In the genomic region with DNA sequence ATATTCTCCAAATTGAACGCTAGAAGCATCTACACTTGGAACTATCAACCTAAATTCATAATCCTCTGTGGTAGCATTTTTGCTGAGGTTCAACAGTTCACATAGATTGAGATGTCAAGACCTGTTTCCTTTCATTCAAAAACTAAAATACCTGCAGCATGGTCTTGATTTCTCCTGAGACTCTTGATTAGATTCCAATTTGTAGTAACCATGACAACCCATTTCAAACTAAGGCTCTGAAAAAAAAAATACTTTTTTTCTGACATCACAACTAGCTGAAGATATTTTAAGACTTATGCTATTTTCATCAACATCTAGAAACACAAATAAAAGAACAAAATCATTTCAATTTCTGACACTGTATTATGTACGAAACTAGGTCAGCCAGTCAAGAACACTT, we compare ENCODE assay signal across 27 cellular contexts. TPM values are rescaled to one million over a fixed set of nuclear protein-coding genes. Genes with fewer than 3 reads are reported as not detected.
A peak's percentile ranks its signal among the peaks of the same experiment; 100 is the strongest.
DNase-seq lines count a peak whose midpoint lies in the region; ATAC-seq, FAIRE-seq and TF ChIP-seq lines count a peak whose summit lies in the region.
"Had no signal": no experiment of that assay in that cellular context is flagged by ENCODE, and none has a peak within 500 bp of the region (broad histone marks: within the 10 kb centered on the region; RNA-seq: fewer than 3 reads in every experiment).

No MANE protein-coding gene starts in this region.

- 85% methylated on average over 2 of the region's 2 CpGs for WGBS in right lobe of liver (ENCODE audit: insufficient coverage, low coverage, low lambda C conversion rate, missing lambda C conversion rate)

- H3K27ac ChIP-seq in astrocyte (ENCODE audit: low read depth, low read length): no peak overlapping the region
- H3K27ac ChIP-seq in right lobe of liver: peak overlapping the region in 2 of 3 donors; percentile 21 to 58
- H3K27ac ChIP-seq in thoracic aorta: peak overlapping the region; percentile 11 to 52
- no peak overlapping the region for H3K27ac ChIP-seq in RWPE1
- H3K27ac ChIP-seq: A549; BLaER1 treated with 17β-estradiol and CSF1 and Interleukin-3, amounts not matched to agents 10 nM and 100 nM had no signal

- no peak overlapping the region for H2AFZ ChIP-seq in astrocyte (ENCODE audit: low read depth, low read length)
- H2AFZ ChIP-seq: GM23338 had no signal

- no peaks in the 10 kb centered on the region for H4K20me1 ChIP-seq in astrocyte (ENCODE audit: insufficient read depth, low read length)
- H4K20me1 ChIP-seq: BLaER1 treated with 17β-estradiol and CSF1 and Interleukin-3, amounts not matched to agents 10 nM and 100 nM had no signal

- CTCF ChIA-PET in RWPE1 (lab: Yijun Ruan, JAX): no interaction called here

- no peaks in the 10 kb centered on the region for H3K27me3 ChIP-seq in astrocyte (ENCODE audit: insufficient read depth, low read length)
- H3K27me3 ChIP-seq in right lobe of liver: no peaks in the 10 kb centered on the region
- H3K27me3 ChIP-seq in thoracic aorta (replicated peaks; ENCODE audit: insufficient read depth): no peaks in the 10 kb centered on the region
- H3K27me3 ChIP-seq: BE2C; BLaER1 treated with 17β-estradiol and CSF1 and Interleukin-3, amounts not matched to agents 10 nM and 100 nM had no signal

- no peak overlapping the region for H3K27ac Mint-ChIP-seq in astrocyte (ENCODE audit: unreplicated experiment)
- H3K27ac Mint-ChIP-seq: CD14-positive monocyte; CD4-positive, alpha-beta T cell; CD8-positive, alpha-beta memory T cell; GM23338; HFFc6 had no signal

- H3K4me1 Mint-ChIP-seq in astrocyte (ENCODE audit: low read depth, unreplicated experiment): peaks cover 13% of the 10 kb centered on the region
- H3K4me1 Mint-ChIP-seq: CD8-positive, alpha-beta memory T cell; GM23338 had no signal

- H3K9ac ChIP-seq in astrocyte (ENCODE audit: low read length): no peak overlapping the region
- H3K9ac ChIP-seq: BLaER1 treated with 17β-estradiol and CSF1 and Interleukin-3, amounts not matched to agents 10 nM and 100 nM had no signal

- H3K4me3 Mint-ChIP-seq in astrocyte (ENCODE audit: unreplicated experiment): no peak overlapping the region
- H3K4me3 Mint-ChIP-seq: CD14-positive monocyte; CD4-positive, alpha-beta T cell; CD8-positive, alpha-beta memory T cell; GM23338; HFFc6 had no signal

- DNase-seq in H54 (ENCODE audit: insufficient read length, low spot score): no peak
- DNase-seq in astrocyte (ENCODE audit: low read depth): no peak
- DNase-seq in right lobe of liver: no peak
- no peak for DNase-seq in thoracic aorta (ENCODE audit: low spot score)
- no peak for DNase-seq in RWPE1 (ENCODE audit: low spot score)
- DNase-seq: 8988T; ACHN; AML-193; BE2C; CD4-positive, alpha-beta T cell; CD8-positive, alpha-beta memory T cell; DMS 273 treated with DMSO at 0.1 percent for 48 hours; DMS79; EL; GF-D8; HFFc6 had no signal

- no peak for ATAC-seq in right lobe of liver
- ATAC-seq in thoracic aorta (ENCODE audit: insufficient number of reproducible peaks, low FRiP score, low read depth): no peak
- ATAC-seq in HG03025 (IDR thresholded peaks at IDR 0.05; ENCODE audit: low FRiP score, unreplicated experiment): no peak
- no peak for ATAC-seq in HG03095 (IDR thresholded peaks at IDR 0.05; ENCODE audit: unreplicated experiment)
- no peak for ATAC-seq in HG03457 (IDR thresholded peaks at IDR 0.05; ENCODE audit: unreplicated experiment)
- ATAC-seq: A549, GM23338 had no signal

- H3K4me1 ChIP-seq in astrocyte (ENCODE audit: insufficient read depth, low read length) (no peaks in the 10 kb centered on the region), right lobe of liver (peaks cover 0 to 59% (median 8%) of the 10 kb centered on the region in 4 donors), thoracic aorta (ENCODE audit: control insufficient read depth in 1 of 2, low read depth in 2 of 2) (peaks cover 35 to 70% of the 10 kb centered on the region in 2 donors)
- H3K4me1 ChIP-seq: BE2C; BLaER1 treated with 17β-estradiol and CSF1 and Interleukin-3, amounts not matched to agents 10 nM and 100 nM had no signal

- no peaks in the 10 kb centered on the region for H3K36me3 Mint-ChIP-seq in astrocyte (ENCODE audit: low read depth, unreplicated experiment)
- H3K36me3 Mint-ChIP-seq: CD14-positive monocyte; CD8-positive, alpha-beta memory T cell had no signal

- no peaks in the 10 kb centered on the region for H3K36me3 ChIP-seq in astrocyte (ENCODE audit: insufficient read depth, low read length)
- H3K36me3 ChIP-seq in right lobe of liver: no peaks in the 10 kb centered on the region
- no peaks in the 10 kb centered on the region for H3K36me3 ChIP-seq in thoracic aorta
- H3K36me3 ChIP-seq: BE2C; BLaER1 treated with 17β-estradiol and CSF1 and Interleukin-3, amounts not matched to agents 10 nM and 100 nM; HAP-1 had no signal

- H3K79me2 ChIP-seq in astrocyte (ENCODE audit: insufficient read depth, low read length): no peaks in the 10 kb centered on the region

- no peaks in the 10 kb centered on the region for H3K9me3 Mint-ChIP-seq in astrocyte (ENCODE audit: unreplicated experiment)
- H3K9me3 Mint-ChIP-seq: CD4-positive, alpha-beta T cell; GM23338; HFFc6 had no signal

- POLR2A ChIA-PET in RWPE1 (lab: Yijun Ruan, JAX; ENCODE audit: low non-redundant PET): no interaction called here

- FAIRE-seq in H54 (lab: Jason Lieb, UNC): peak; percentile 6
- peak; percentile 47 for FAIRE-seq in astrocyte (lab: Jason Lieb, UNC)
- FAIRE-seq: D721Med, GM12891, GM18507 had no signal

- H3K27me3 Mint-ChIP-seq in astrocyte (ENCODE audit: low read depth, unreplicated experiment): no peaks in the 10 kb centered on the region
- H3K27me3 Mint-ChIP-seq: CD4-positive, alpha-beta T cell; CD8-positive, alpha-beta memory T cell had no signal

- no peak for TF ChIP-seq CTCF in astrocyte (IDR thresholded peaks at IDR 0.05; ENCODE audit: insufficient read depth, low read depth, low read length)
- TF ChIP-seq CTCF in right lobe of liver (IDR thresholded peaks at IDR 0.05): no peak
- TF ChIP-seq CTCF in thoracic aorta (IDR thresholded peaks at IDR 0.05): no peak
- TF ChIP-seq CTCF in RWPE1 (conservative IDR thresholded peaks at IDR 0.05; ENCODE audit: low read depth): no peak

- intact Hi-C loops in right lobe of liver (cut with DNase I): no loop called here

- H3K4me3 ChIP-seq in astrocyte (ENCODE audit: insufficient read depth, low read depth, low read length) (no peak overlapping the region), right lobe of liver (no peak overlapping the region), thoracic aorta (no peak overlapping the region)
- H3K4me3 ChIP-seq: A549; BLaER1 treated with 17β-estradiol and CSF1 and Interleukin-3, amounts not matched to agents 10 nM and 100 nM; GM23338; HAP-1 had no signal

- TF ChIP-seq POLR2A in H54 (IDR thresholded peaks at IDR 0.05; ENCODE audit: low read depth, low read length) (no peak), right lobe of liver (IDR thresholded peaks at IDR 0.05) (no peak)

- H3K9me3 ChIP-seq in astrocyte (ENCODE audit: insufficient read depth, low read depth, low read length) (no peaks in the 10 kb centered on the region), right lobe of liver (no peaks in the 10 kb centered on the region), thoracic aorta (no peaks in the 10 kb centered on the region)
- H3K9me3 ChIP-seq: A549; BE2C; BLaER1 treated with 17β-estradiol and CSF1 and Interleukin-3, amounts not matched to agents 10 nM and 100 nM; HAP-1 had no signal

- no peak overlapping the region for H3K4me2 ChIP-seq in astrocyte (ENCODE audit: low read length)
- H3K4me2 ChIP-seq: A549; BLaER1 treated with 17β-estradiol and CSF1 and Interleukin-3, amounts not matched to agents 10 nM and 100 nM; GM23338 had no signal

RNA-seq across cellular contexts. Expression of gene COBLL1, which starts 29.8 kb away (rescaled TPM):
- total RNA-seq in astrocyte (17.6 and 18.6 TPM in 2 replicates), right lobe of liver (100 to 1,000 TPM in 1 of 6 experiments, 10 to 100 TPM in 5; 38.1 to 133 (median 67.6) TPM), thoracic aorta (10 to 100 TPM; 62.0 to 64.6 TPM)
- total RNA-seq: CD8-positive, alpha-beta memory T cell had no signal

Comparison
In these comparisons a context has a peak if more than half of its experiments do, and no peak if none do; other contexts are left out.
1. H3K27ac ChIP-seq: peak in right lobe of liver (2 of 3) and thoracic aorta (2 of 2); none in astrocyte (single experiment) and RWPE1 (single experiment).